In genomic region chr9:125754096-125754495, GRCh38 we compare ENCODE assay signal across 20 cellular contexts. TPM values are rescaled to one million over a fixed set of nuclear protein-coding genes. Genes with fewer than 3 reads are reported as not detected.
DNase-seq lines count a peak whose midpoint lies in the region; TF ChIP-seq lines count a peak whose summit lies in the region.
"Had no signal": no experiment of that assay in that cellular context is flagged by ENCODE, and none has a peak within 500 bp of the region (broad histone marks: within the 10 kb centered on the region; RNA-seq: fewer than 3 reads in every experiment).

No MANE protein-coding gene starts in this region.

- H2AFZ ChIP-seq in Loucy (ENCODE audit: low read length) (no peak overlapping the region), neuron (ENCODE audit: low read depth, low read length) (no peak overlapping the region)

- H3K4me2 ChIP-seq in Loucy (ENCODE audit: low read depth, low read length, poor library complexity, severe bottlenecking), result peak overlapping the region; percentile 84

- peaks cover 92% of the 10 kb centered on the region for H3K4me1 ChIP-seq in Loucy (ENCODE audit: insufficient read depth, low read length, poor library complexity, severe bottlenecking)
- peaks cover 50% of the 10 kb centered on the region for H3K4me1 ChIP-seq in endocrine pancreas (ENCODE audit: control insufficient read depth, insufficient read depth, low read length)
- H3K4me1 ChIP-seq in neuron (ENCODE audit: insufficient read depth, low read length), result peaks cover 85% of the 10 kb centered on the region
- H3K4me1 ChIP-seq: gastrocnemius medialis had no signal

- DNase-seq in NCI-H2029 (lab: John Stamatoyannopoulos, UW), result peak; percentile 27
- no peak for DNase-seq in NCI-H2029 treated with DMSO at 0.1 percent for 48 hours (lab: John Stamatoyannopoulos, UW)
- DNase-seq in NOMO-1 treated with dmso at 0.1 percent for 144 hours (lab: John Stamatoyannopoulos, UW; ENCODE audit: unreplicated experiment), result no peak
- no peak for DNase-seq in activated CD8-positive, alpha-beta memory T cell treated with anti-CD3 and anti-CD28 coated beads for 24 hours
- DNase-seq in mesenteric fat pad (ENCODE audit: low spot score), result no peak
- DNase-seq: activated CD4-positive, alpha-beta T cell treated with anti-CD3 and anti-CD28 coated beads, Interleukin-2, amount 10 ng/mL, durations not matched to agents 7 days and 5 days; AML-193; aorta; caudate nucleus; CD4-positive, alpha-beta memory T cell; gastrocnemius medialis; hippocampal formation; NCI-H1417 treated with DMSO at 0.1 percent for 48 hours; NCI-H510A treated with DMSO at 0.1 percent for 48 hours; WERI-Rb-1 had no signal

- no peaks in the 10 kb centered on the region for H3K27me3 ChIP-seq in Loucy (ENCODE audit: insufficient read depth, low read length, poor library complexity, severe bottlenecking)
- no peaks in the 10 kb centered on the region for H3K27me3 ChIP-seq in endocrine pancreas (ENCODE audit: control insufficient read depth, insufficient read depth, low read length)
- H3K27me3 ChIP-seq in neuron (ENCODE audit: insufficient read depth, low read length), result no peaks in the 10 kb centered on the region
- H3K27me3 ChIP-seq: suprapubic skin had no signal

- H3K36me3 ChIP-seq in Loucy (ENCODE audit: insufficient read depth, low read length) (0 out of 2 replicates have a peak, but pooled peaks cover 4% of the 10 kb centered on the region), endocrine pancreas (ENCODE audit: control insufficient read depth, insufficient read depth, low read length) (no peaks in the 10 kb centered on the region), neuron (ENCODE audit: insufficient read depth, low read length) (peaks cover 13% of the 10 kb centered on the region)
- H3K36me3 ChIP-seq: gastrocnemius medialis, suprapubic skin had no signal

- TF ChIP-seq CTCF in Loucy (conservative IDR thresholded peaks at IDR 0.05; ENCODE audit: low read length), result no peak

- H3K9me3 ChIP-seq in Loucy (ENCODE audit: insufficient read depth, low read depth, low read length) (no peaks in the 10 kb centered on the region), endocrine pancreas (ENCODE audit: control insufficient read depth, low read length) (no peaks in the 10 kb centered on the region), neuron (ENCODE audit: low read length) (no peaks in the 10 kb centered on the region)
- H3K9me3 ChIP-seq: gastrocnemius medialis, suprapubic skin had no signal

- H3K79me2 ChIP-seq in Loucy (ENCODE audit: insufficient read depth, low read length), result peaks cover 100% of the 10 kb centered on the region

- H3K9ac ChIP-seq in Loucy (ENCODE audit: low read depth, low read length, poor library complexity, severe bottlenecking) (peak overlapping the region; percentile 24), endocrine pancreas (ENCODE audit: control insufficient read depth, insufficient read depth, low read length) (no peak overlapping the region)

- no peaks in the 10 kb centered on the region for H3K9me2 ChIP-seq in Loucy (replicated peaks; ENCODE audit: low read depth, low read length)

- peaks cover 7% of the 10 kb centered on the region; the same call in 1 of the 2 replicates for H3F3A ChIP-seq in Loucy (ENCODE audit: low read depth)

- H4K20me1 ChIP-seq in Loucy (ENCODE audit: insufficient read depth, low read length, poor library complexity, severe bottlenecking), result peaks cover 95% of the 10 kb centered on the region

- peak overlapping the region; percentile 79 for H3K4me3 ChIP-seq in Loucy (ENCODE audit: low read length, poor library complexity, severe bottlenecking)
- peak overlapping the region; percentile 53 for H3K4me3 ChIP-seq in endocrine pancreas (ENCODE audit: control insufficient read depth, insufficient read depth, low read length)
- peak overlapping the region; percentile 11 for H3K4me3 ChIP-seq in neuron (ENCODE audit: low read length)
- H3K4me3 ChIP-seq: gastrocnemius medialis, lung, suprapubic skin had no signal

RNA-seq across cellular contexts. Expression of gene PBX3, which starts 6.9 kb away (rescaled TPM):
- total RNA-seq in mesenteric fat pad, result 28.8 TPM

RNA-seq across cellular contexts. Expression of gene MAPKAP1, which starts 47.1 kb away (rescaled TPM):
- 98.6 TPM for total RNA-seq in mesenteric fat pad

Comparison
In these comparisons a context has a peak if more than half of its experiments do, and no peak if none do; other contexts are left out.
1. H3K4me3 ChIP-seq: peak in every context shown above with its lines; median percentile 79 in Loucy; 53 in endocrine pancreas; 11 in neuron.